29 cellular contexts compared by ENCODE assay signal in the genomic region with DNA sequence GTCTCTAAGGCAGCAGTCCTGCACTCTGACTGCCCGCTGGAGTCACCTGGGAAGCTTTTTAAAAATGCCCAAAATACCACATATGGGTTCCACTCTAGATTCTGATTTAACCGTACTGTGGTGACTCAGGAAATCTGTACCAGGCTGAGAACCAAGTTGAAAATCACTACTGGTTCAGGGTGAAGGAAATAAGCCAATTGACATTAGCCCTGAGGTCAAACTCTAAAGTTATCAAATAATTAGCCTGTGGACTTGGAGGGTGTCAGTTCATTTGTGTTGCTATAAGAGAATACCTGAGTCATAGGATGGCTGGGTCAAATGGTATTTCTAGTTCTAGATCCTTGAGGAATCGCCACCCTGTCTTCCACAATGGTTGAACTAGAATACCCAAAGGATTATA.
"Had no signal": no experiment of that assay in that cellular context is flagged by ENCODE, and none has a peak within 500 bp of the region (broad histone marks: within the 10 kb centered on the region; RNA-seq: fewer than 3 reads in every experiment).

No MANE protein-coding gene starts in this region.

- H3K4me1 Mint-ChIP-seq: activated CD4-positive, alpha-beta T cell treated with anti-CD3 and anti-CD28 coated beads for 36 hours; activated T-helper 17 cell treated with anti-CD3 and anti-CD28 coated beads, Interleukin-2, amount 50 U/mL, for 72 hours; T-helper 17 cell had no signal

- ATAC-seq: activated CD4-positive, alpha-beta T cell treated with anti-CD3 and anti-CD28 coated beads for 36 hours; activated CD8-positive, alpha-beta T cell treated with anti-CD3 and anti-CD28 coated beads for 36 hours; activated T-cell treated with anti-CD3 and anti-CD28 coated beads, Interleukin-2, amount 50 U/mL, for 4 hours; activated T-helper 17 cell treated with anti-CD3 and anti-CD28 coated beads, Interleukin-2, amount 50 U/mL, for 72 hours; body of pancreas; effector memory CD8-positive, alpha-beta T cell; heart right ventricle; T-helper 17 cell had no signal

- H3K9me3 ChIP-seq: body of pancreas, esophagus squamous epithelium, heart right ventricle had no signal

- H3K4me3 ChIP-seq: body of pancreas, esophagus squamous epithelium, heart right ventricle had no signal

- H3K27me3 ChIP-seq: body of pancreas, esophagus squamous epithelium, heart right ventricle had no signal

- H3K27me3 Mint-ChIP-seq: effector memory CD8-positive, alpha-beta T cell had no signal

- H3K36me3 Mint-ChIP-seq: activated naive CD8-positive, alpha-beta T cell had no signal

- H3K4me3 Mint-ChIP-seq: activated CD4-positive, alpha-beta T cell treated with anti-CD3 and anti-CD28 coated beads for 36 hours; activated CD8-positive, alpha-beta T cell treated with anti-CD3 and anti-CD28 coated beads for 36 hours; activated naive CD8-positive, alpha-beta T cell; activated T-cell treated with anti-CD3 and anti-CD28 coated beads, Interleukin-2, amount 50 U/mL, for 4 hours; activated T-helper 17 cell treated with anti-CD3 and anti-CD28 coated beads, Interleukin-2, amount 50 U/mL, for 72 hours; effector memory CD8-positive, alpha-beta T cell; T-helper 17 cell; T-helper 2 cell treated with Interferon-gamma antibody and Interleukin-4, amounts not matched to agents 5 μg/mL and 100 μg/mL, for 36 hours had no signal

- H3K27ac ChIP-seq: body of pancreas, esophagus squamous epithelium, heart right ventricle had no signal

- DNase-seq: activated CD4-positive, alpha-beta T cell treated with anti-CD3 and anti-CD28 coated beads for 36 hours; activated CD4-positive, alpha-beta T cell treated with anti-CD3 and anti-CD28 coated beads, Interleukin-2, amount 50 U/mL, for 1 hour; activated CD4-positive, alpha-beta T cell treated with anti-CD3 and anti-CD28 coated beads, Interleukin-2, amount 50 U/mL, for 48 hours; activated CD4-positive, CD25-positive, alpha-beta regulatory T cell; activated CD4-positive, CD25-positive, alpha-beta regulatory T cell treated with anti-CD3 and anti-CD28 coated beads, Interleukin-2, amount 50 U/mL, for 72 hours; activated CD8-positive, alpha-beta memory T cell treated with anti-CD3 and anti-CD28 coated beads for 24 hours; activated CD8-positive, alpha-beta T cell treated with anti-CD3 and anti-CD28 coated beads for 36 hours; activated effector memory CD4-positive, alpha-beta T cell treated with Interleukin-2 at 50 U/mL for 16 hours; activated gamma-delta T cell treated with Interleukin-2 at 50 U/mL for 16 hours; activated naive CD4-positive, alpha-beta T cell treated with anti-CD3 and anti-CD28 coated beads, Interleukin-2, amount 50 U/mL, for 16 hours; activated naive CD4-positive, alpha-beta T cell treated with Interleukin-2 at 50 U/mL for 16 hours; activated T-cell treated with anti-CD3 and anti-CD28 coated beads, Interleukin-2, amount 50 U/mL, for 4 hours; amygdala; aorta; body of pancreas; caudate nucleus; cortex of kidney; dermis blood vessel endothelial cell; effector CD4-positive, alpha-beta T cell; effector memory CD8-positive, alpha-beta T cell; erythroblast; esophagus squamous epithelium; heart right ventricle; T-helper 1 cell; T-helper 17 cell; T1000 had no signal

- H3K4me1 ChIP-seq: body of pancreas, esophagus squamous epithelium had no signal

- H3K27ac Mint-ChIP-seq: activated CD4-positive, alpha-beta T cell treated with anti-CD3 and anti-CD28 coated beads for 36 hours; activated CD8-positive, alpha-beta T cell treated with anti-CD3 and anti-CD28 coated beads for 36 hours; activated naive CD8-positive, alpha-beta T cell; activated T-helper 17 cell treated with anti-CD3 and anti-CD28 coated beads, Interleukin-2, amount 50 U/mL, for 72 hours; effector memory CD8-positive, alpha-beta T cell; T-helper 17 cell; T-helper 2 cell treated with Interferon-gamma antibody and Interleukin-4, amounts not matched to agents 5 μg/mL and 100 μg/mL, for 36 hours had no signal

- H3K36me3 ChIP-seq: esophagus squamous epithelium, heart right ventricle had no signal

- H3K9me3 Mint-ChIP-seq: activated CD8-positive, alpha-beta T cell treated with anti-CD3 and anti-CD28 coated beads for 36 hours; activated T-helper 17 cell treated with anti-CD3 and anti-CD28 coated beads, Interleukin-2, amount 50 U/mL, for 72 hours; T-helper 2 cell treated with Interferon-gamma antibody and Interleukin-4, amounts not matched to agents 5 μg/mL and 100 μg/mL, for 36 hours had no signal
